Comparison of ENCODE assay signal across 11 cellular contexts in the genomic region with DNA sequence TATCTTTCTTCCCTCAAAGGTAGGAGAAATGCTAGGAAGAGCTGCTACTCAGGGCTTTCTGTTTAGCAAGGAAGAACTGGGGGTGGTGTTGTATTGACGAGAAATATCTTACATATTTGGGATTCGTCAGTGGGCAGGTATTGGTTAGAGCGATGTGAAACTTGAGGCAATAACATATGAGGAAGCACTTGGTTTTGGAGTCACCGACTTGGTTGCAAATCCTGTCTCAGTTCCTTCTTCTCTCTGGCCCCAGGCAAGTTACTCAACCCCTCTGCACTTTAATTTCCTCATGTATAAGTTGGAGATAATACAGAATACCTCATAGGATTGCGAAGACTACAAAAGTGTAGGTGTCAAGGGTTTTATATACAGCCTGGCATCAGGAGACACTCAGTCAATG. TPM values are rescaled to one million over a fixed set of nuclear protein-coding genes. Genes with fewer than 3 reads are reported as not detected.
DNase-seq lines count a peak whose midpoint lies in the region; ATAC-seq and TF ChIP-seq lines count a peak whose summit lies in the region.
"Had no signal": no experiment of that assay in that cellular context is flagged by ENCODE, and none has a peak within 500 bp of the region (broad histone marks: within the 10 kb centered on the region; RNA-seq: fewer than 3 reads in every experiment).

No MANE protein-coding gene starts in this region.

- CTCF ChIA-PET in Caco-2 (lab: Charles Lee): no interaction called here

- BruUV-seq in Caco-2 (replicated peaks; lab: Mats Ljungman, UMichigan): no TSS peak

- ATAC-seq in GM21447 (IDR thresholded peaks at IDR 0.05; ENCODE audit: unreplicated experiment): peak; percentile 80
- peak; percentile 74 for ATAC-seq in HG03571 (IDR thresholded peaks at IDR 0.05; ENCODE audit: unreplicated experiment)
- no peak for ATAC-seq in HG02571 (IDR thresholded peaks at IDR 0.05; ENCODE audit: unreplicated experiment)
- ATAC-seq: T-cell had no signal

- intact Hi-C loops in Caco-2 (cut with micrococcal nuclease; ENCODE audit: unreplicated experiment): no loop called here

- H3K9me3 Mint-ChIP-seq in Caco-2 (ENCODE audit: unreplicated experiment): no peaks in the 10 kb centered on the region
- H3K9me3 Mint-ChIP-seq: T-cell had no signal

- H3K4me1 ChIP-seq in Caco-2: no peaks in the 10 kb centered on the region

- H3K36me3 Mint-ChIP-seq in Caco-2 (ENCODE audit: insufficient read depth, unreplicated experiment): peaks cover 6% of the 10 kb centered on the region
- H3K36me3 Mint-ChIP-seq: CD4-positive, CD25-positive, alpha-beta regulatory T cell had no signal

- peak; percentile 7 for DNase-seq in GDM1 (lab: John Stamatoyannopoulos, UW)
- peak; percentile 99 for DNase-seq in epithelial cell of esophagus (ENCODE audit: low read depth)
- DNase-seq in D341Med (ENCODE audit: low spot score): no peak
- no peak for DNase-seq in activated naive CD4-positive, alpha-beta T cell treated with anti-CD3 and anti-CD28 coated beads, Interleukin-2, amount 50 U/mL, for 16 hours
- DNase-seq in Caco-2: no peak
- DNase-seq: activated gamma-delta T cell treated with Interleukin-2 at 50 U/mL for 16 hours; CD4-positive, CD25-positive, alpha-beta regulatory T cell; T-cell had no signal

- H3K36me3 ChIP-seq in Caco-2 (ENCODE audit: control insufficient read depth, insufficient read depth, low read length): no peaks in the 10 kb centered on the region

- H3K27me3 Mint-ChIP-seq in Caco-2 (ENCODE audit: insufficient read depth, unreplicated experiment): no peaks in the 10 kb centered on the region
- H3K27me3 Mint-ChIP-seq: CD4-positive, CD25-positive, alpha-beta regulatory T cell; T-cell had no signal

- POLR2A ChIA-PET in Caco-2 (lab: Charles Lee): no interaction called here

- H3K27ac Mint-ChIP-seq in Caco-2 (ENCODE audit: unreplicated experiment): no peak overlapping the region
- H3K27ac Mint-ChIP-seq: CD4-positive, CD25-positive, alpha-beta regulatory T cell; T-cell had no signal

- no peaks in the 10 kb centered on the region for H3K9me3 ChIP-seq in Caco-2

- H3K4me1 Mint-ChIP-seq in Caco-2 (ENCODE audit: low read depth, unreplicated experiment): no peaks in the 10 kb centered on the region

- no peak overlapping the region for H3K4me3 Mint-ChIP-seq in Caco-2 (ENCODE audit: unreplicated experiment)
- H3K4me3 Mint-ChIP-seq: CD4-positive, CD25-positive, alpha-beta regulatory T cell; T-cell had no signal

- H3K27me3 ChIP-seq in Caco-2 (replicated peaks; ENCODE audit: control insufficient read depth, insufficient read depth, low read length): no peaks in the 10 kb centered on the region

- no peak overlapping the region for H3K4me3 ChIP-seq in epithelial cell of esophagus (ENCODE audit: low read length)
- H3K4me3 ChIP-seq in Caco-2 (ENCODE audit: low read depth, low read length): no peak overlapping the region

- TF ChIP-seq CTCF in epithelial cell of esophagus (IDR thresholded peaks at IDR 0.05; ENCODE audit: insufficient read depth, low read depth, low read length, missing control alignments) (no peak), Caco-2 (IDR thresholded peaks at IDR 0.05; ENCODE audit: insufficient read depth in 1 of 2, low read depth in 1 of 2, low read length in 1 of 2, severe bottlenecking in 1 of 2, unreplicated experiment in 1 of 2) (no peak)

RNA-seq across cellular contexts. Expression of a gene that starts 34.1 kb away (rescaled TPM):
- 4.6 and 5.0 TPM in 2 replicates for total RNA-seq in Caco-2 (2022)

Comparison
In these comparisons a context has a peak if more than half of its experiments do, and no peak if none do; other contexts are left out.
1. DNase-seq: peak in GDM1 (single experiment) and epithelial cell of esophagus (single experiment); none in D341Med (single experiment), activated naive CD4-positive, alpha-beta T cell treated with anti-CD3 and anti-CD28 coated beads, Interleukin-2, amount 50 U/mL, for 16 hours (single experiment) and Caco-2 (0 of 2).